ENCODE assay signal across 18 cellular contexts in genomic region chr1:3821004-3821933, GRCh38. TPM values are rescaled to one million over a fixed set of nuclear protein-coding genes. Genes with fewer than 3 reads are reported as not detected.
A peak's percentile ranks its signal among the peaks of the same experiment; 100 is the strongest.
DNase-seq lines count a peak whose midpoint lies in the region; ATAC-seq lines count a peak whose summit lies in the region.
"Had no signal": no experiment of that assay in that cellular context is flagged by ENCODE, and none has a peak within 500 bp of the region (broad histone marks: within the 10 kb centered on the region; RNA-seq: fewer than 3 reads in every experiment).

No MANE protein-coding gene starts in this region.

- no peak overlapping the region for H2BK12ac ChIP-seq in neuronal stem cell (ENCODE audit: low read length)

- peaks cover 25 to 49% of the 10 kb centered on the region in 2 donors for H3K36me3 ChIP-seq in neuronal stem cell (replicated peaks in 1 of 2; ENCODE audit: control insufficient read depth in 2 of 2, insufficient read depth in 2 of 2, low read length in 2 of 2)

- H2BK5ac ChIP-seq in neuronal stem cell (ENCODE audit: low read length): no peak overlapping the region

- H3K9me3 Mint-ChIP-seq in activated naive CD4-positive, alpha-beta T cell treated with anti-CD3 and anti-CD28 coated beads for 36 hours: no peaks in the 10 kb centered on the region
- H3K9me3 Mint-ChIP-seq: activated naive CD8-positive, alpha-beta T cell treated with anti-CD3 and anti-CD28 coated beads, Interleukin-2, amount 10 ng/mL, durations not matched to agents 7 days and 5 days; IgD-negative memory B cell; stimulated activated memory B cell treated with anti-CD40 and anti-IgM and Interleukin-4, amounts not matched to agents 10 μg/mL and 1 μg/mL and 100 μg/mL, for 72 hours had no signal

- WGBS in neuronal stem cell (ENCODE audit: extremely low coverage in 2 of 2, insufficient read length in 2 of 2, insufficient replicate concordance in 1 of 2), 2 donors: no CpG with 5 or more reads among the region's 22 CpGs

- no peaks in the 10 kb centered on the region for H3K79me1 ChIP-seq in neuronal stem cell (ENCODE audit: low read depth, low read length)

- no peak overlapping the region for H3K4me3 Mint-ChIP-seq in activated naive CD4-positive, alpha-beta T cell treated with anti-CD3 and anti-CD28 coated beads for 36 hours
- H3K4me3 Mint-ChIP-seq: activated naive CD8-positive, alpha-beta T cell treated with anti-CD3 and anti-CD28 coated beads, Interleukin-2, amount 10 ng/mL, durations not matched to agents 7 days and 5 days; IgD-negative memory B cell; stimulated activated memory B cell treated with anti-CD40 and anti-IgM and Interleukin-4, amounts not matched to agents 10 μg/mL and 1 μg/mL and 100 μg/mL, for 72 hours had no signal

- H3K4me1 Mint-ChIP-seq in activated naive CD4-positive, alpha-beta T cell treated with anti-CD3 and anti-CD28 coated beads for 36 hours (ENCODE audit: low read depth): no peaks in the 10 kb centered on the region
- H3K4me1 Mint-ChIP-seq: activated naive CD8-positive, alpha-beta T cell treated with anti-CD3 and anti-CD28 coated beads, Interleukin-2, amount 10 ng/mL, durations not matched to agents 7 days and 5 days had no signal

- ATAC-seq in GM18870 (IDR thresholded peaks at IDR 0.05; ENCODE audit: unreplicated experiment) (no peak), HG03280 (IDR thresholded peaks at IDR 0.05; ENCODE audit: unreplicated experiment) (no peak)
- ATAC-seq: left colon; stimulated activated memory B cell treated with anti-CD40 and anti-IgM and Interleukin-4, amounts not matched to agents 10 μg/mL and 1 μg/mL and 100 μg/mL, for 72 hours had no signal

- peak overlapping the region; percentile 9 for H4K8ac ChIP-seq in neuronal stem cell (ENCODE audit: low read depth, low read length)

- H3K4ac ChIP-seq in neuronal stem cell (ENCODE audit: low read length): no peak overlapping the region

- H2AK5ac ChIP-seq in neuronal stem cell (ENCODE audit: low read depth, low read length): no peak overlapping the region

- H2BK15ac ChIP-seq in neuronal stem cell (ENCODE audit: low read length): no peak overlapping the region

- H3K27ac ChIP-seq in neuronal stem cell (replicated peaks; ENCODE audit: low read length): no peak overlapping the region
- H3K27ac ChIP-seq: cardiac muscle cell, spleen, upper lobe of left lung had no signal

- no peak overlapping the region for H3K14ac ChIP-seq in neuronal stem cell (ENCODE audit: low read length)

- H3K18ac ChIP-seq in neuronal stem cell (ENCODE audit: low read length): no peak overlapping the region

- H3K27me3 Mint-ChIP-seq in activated naive CD4-positive, alpha-beta T cell treated with anti-CD3 and anti-CD28 coated beads for 36 hours (ENCODE audit: low read depth): no peaks in the 10 kb centered on the region
- H3K27me3 Mint-ChIP-seq: activated naive CD8-positive, alpha-beta T cell treated with anti-CD3 and anti-CD28 coated beads, Interleukin-2, amount 10 ng/mL, durations not matched to agents 7 days and 5 days; IgD-negative memory B cell; stimulated activated memory B cell treated with anti-CD40 and anti-IgM and Interleukin-4, amounts not matched to agents 10 μg/mL and 1 μg/mL and 100 μg/mL, for 72 hours had no signal

- peaks cover 0 to 8% of the 10 kb centered on the region in 2 donors for H3K4me1 ChIP-seq in neuronal stem cell (ENCODE audit: control insufficient read depth in 2 of 2, insufficient read depth in 1 of 2, low read depth in 1 of 2, low read length in 2 of 2)
- H3K4me1 ChIP-seq: spleen, upper lobe of left lung had no signal

- no peak overlapping the region for H3K27ac Mint-ChIP-seq in activated naive CD4-positive, alpha-beta T cell treated with anti-CD3 and anti-CD28 coated beads for 36 hours
- H3K27ac Mint-ChIP-seq: activated naive CD8-positive, alpha-beta T cell treated with anti-CD3 and anti-CD28 coated beads, Interleukin-2, amount 10 ng/mL, durations not matched to agents 7 days and 5 days; IgD-negative memory B cell; stimulated activated memory B cell treated with anti-CD40 and anti-IgM and Interleukin-4, amounts not matched to agents 10 μg/mL and 1 μg/mL and 100 μg/mL, for 72 hours had no signal

- H3K23ac ChIP-seq in neuronal stem cell (ENCODE audit: low read depth, low read length, poor library complexity): no peak overlapping the region

- DNase-seq in DMS79 treated with DMSO at 0.1 percent for 48 hours (lab: John Stamatoyannopoulos, UW) (peak; percentile 95), NCI-H2171 (lab: John Stamatoyannopoulos, UW) (peak; percentile 85), cerebellar cortex (ENCODE audit: low spot score) (peak; percentile 95), neuronal stem cell (ENCODE audit: low spot score) (no peak), H4 (ENCODE audit: low spot score) (no peak)
- DNase-seq in activated naive CD4-positive, alpha-beta T cell treated with anti-CD3 and anti-CD28 coated beads for 36 hours: no peak
- DNase-seq: activated naive CD8-positive, alpha-beta T cell treated with anti-CD3 and anti-CD28 coated beads, Interleukin-2, amount 10 ng/mL, durations not matched to agents 7 days and 5 days; activated T-cell treated with anti-CD3 and anti-CD28 coated beads, Interleukin-2, amount 50 U/mL, for 48 hours; effector memory CD4-positive, alpha-beta T cell; left colon; NCI-H226; spleen; upper lobe of left lung had no signal

- no peak overlapping the region for H2AFZ ChIP-seq in neuronal stem cell (ENCODE audit: low read length)

- no peak overlapping the region for H3K9ac ChIP-seq in neuronal stem cell (ENCODE audit: low read depth, low read length, poor library complexity)

- intact Hi-C loops in activated naive CD4-positive, alpha-beta T cell treated with anti-CD3 and anti-CD28 coated beads for 36 hours (cut with micrococcal nuclease): no loop called here

- no peaks in the 10 kb centered on the region for H3K27me3 ChIP-seq in neuronal stem cell (ENCODE audit: control insufficient read depth in 3 of 3, insufficient read depth in 3 of 3, low read depth in 1 of 3, low read length in 3 of 3)
- H3K27me3 ChIP-seq: cardiac muscle cell, spleen, upper lobe of left lung had no signal

- H3K4me2 ChIP-seq in neuronal stem cell (ENCODE audit: insufficient read depth, low read length, poor library complexity, severe bottlenecking): no peak overlapping the region

- no peak overlapping the region for H3K4me3 ChIP-seq in neuronal stem cell (ENCODE audit: low read length in 2 of 2)
- H3K4me3 ChIP-seq: cardiac muscle cell, spleen, upper lobe of left lung had no signal

- H2BK120ac ChIP-seq in neuronal stem cell (ENCODE audit: low read depth, low read length): no peak overlapping the region

- CTCF ChIA-PET in activated naive CD4-positive, alpha-beta T cell treated with anti-CD3 and anti-CD28 coated beads for 36 hours (lab: Charles Lee): no interaction called here

- no peak overlapping the region for H4K91ac ChIP-seq in neuronal stem cell (ENCODE audit: low read depth, low read length, poor library complexity)

- H3K9me3 ChIP-seq in neuronal stem cell (replicated peaks in 1 of 2; ENCODE audit: control insufficient read depth in 2 of 2, insufficient read depth in 1 of 2, low read depth in 1 of 2, low read length in 2 of 2): no peaks in the 10 kb centered on the region
- H3K9me3 ChIP-seq: spleen, upper lobe of left lung had no signal

- H3K36me3 Mint-ChIP-seq in activated naive CD4-positive, alpha-beta T cell treated with anti-CD3 and anti-CD28 coated beads for 36 hours (ENCODE audit: low read depth): peaks cover 23% of the 10 kb centered on the region

RNA-seq across cellular contexts. Expression of gene LRRC47, which starts 25.0 kb away (rescaled TPM):
- polyA plus RNA-seq in neuronal stem cell (2013, experiment 1 of 2): 19.7 TPM
- polyA plus RNA-seq in neuronal stem cell (2013, experiment 2 of 2): 18.6 TPM
- total RNA-seq in activated naive CD4-positive, alpha-beta T cell treated with anti-CD3 and anti-CD28 coated beads for 36 hours: 10 to 100 TPM; 22.0 to 23.9 TPM
- total RNA-seq in H4 (2014; rRNA removed; shearing (Covaris generic)): 17.3 and 20.9 TPM in 2 replicates

RNA-seq across cellular contexts. Expression of gene CEP104, which starts 35.7 kb away (rescaled TPM):
- 12.6 TPM for polyA plus RNA-seq in neuronal stem cell (2013, experiment 1 of 2)
- polyA plus RNA-seq in neuronal stem cell (2013, experiment 2 of 2): 13.2 TPM
- total RNA-seq in activated naive CD4-positive, alpha-beta T cell treated with anti-CD3 and anti-CD28 coated beads for 36 hours: 10 to 100 TPM; 25.4 to 27.3 TPM
- total RNA-seq in H4 (2014; rRNA removed; shearing (Covaris generic)): 13.1 and 23.5 TPM in 2 replicates

RNA-seq across cellular contexts. Expression of gene DFFB, which starts 36.0 kb away (rescaled TPM):
- 6.6 TPM for polyA plus RNA-seq in neuronal stem cell (2013, experiment 1 of 2)
- 7.4 TPM for polyA plus RNA-seq in neuronal stem cell (2013, experiment 2 of 2)
- 1 to 10 TPM; 6.3 to 6.5 TPM for total RNA-seq in activated naive CD4-positive, alpha-beta T cell treated with anti-CD3 and anti-CD28 coated beads for 36 hours
- 5.8 and 7.7 TPM in 2 replicates for total RNA-seq in H4 (2014; rRNA removed; shearing (Covaris generic))

RNA-seq across cellular contexts. Expression of gene SMIM1, which starts 48.7 kb away (rescaled TPM):
- polyA plus RNA-seq in neuronal stem cell (2013, experiment 1 of 2): 5.8 TPM
- 5.6 TPM for polyA plus RNA-seq in neuronal stem cell (2013, experiment 2 of 2)
- 1 to 10 TPM in 1 of 2 experiments, under 1 TPM in 1; 0.83 to 2.0 TPM for total RNA-seq in activated naive CD4-positive, alpha-beta T cell treated with anti-CD3 and anti-CD28 coated beads for 36 hours
- total RNA-seq in H4 (2014; rRNA removed; shearing (Covaris generic)): not detected in 2 replicates
- polyA plus RNA-seq: IgD-negative memory B cell had no signal

Comparison
In these comparisons a context has a peak if more than half of its experiments do, and no peak if none do; other contexts are left out.
1. DNase-seq: peak in DMS79 treated with DMSO at 0.1 percent for 48 hours (single experiment), NCI-H2171 (single experiment) and cerebellar cortex (single experiment); none in neuronal stem cell (single experiment), activated naive CD4-positive, alpha-beta T cell treated with anti-CD3 and anti-CD28 coated beads for 36 hours (single experiment) and H4 (single experiment).